Comparison of ENCODE assay signal across 20 cellular contexts in the genomic region with DNA sequence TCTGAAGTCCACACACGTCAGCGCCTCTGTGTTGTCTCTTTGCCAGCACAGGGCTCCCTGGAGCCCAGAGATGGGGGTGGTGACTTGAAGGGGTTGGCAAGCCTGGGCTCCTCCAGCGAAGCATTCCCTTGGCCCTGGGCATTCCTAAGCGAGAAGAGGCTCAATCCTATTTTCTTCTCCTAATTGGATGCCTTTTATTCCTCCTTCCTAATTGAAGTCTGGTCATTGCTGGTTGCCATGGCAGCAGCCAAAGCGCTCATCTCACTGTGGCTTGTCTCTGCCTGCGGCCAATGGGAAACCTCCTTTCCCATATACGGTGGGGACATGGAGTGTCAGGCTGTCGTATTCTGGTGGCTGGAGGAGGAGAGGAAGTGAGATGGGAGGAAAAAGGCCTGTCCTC. TPM values are rescaled to one million over a fixed set of nuclear protein-coding genes. Genes with fewer than 3 reads are reported as not detected.
A peak's percentile ranks its signal among the peaks of the same experiment; 100 is the strongest.
DNase-seq lines count a peak whose midpoint lies in the region; ATAC-seq and TF ChIP-seq lines count a peak whose summit lies in the region.
"Had no signal": no experiment of that assay in that cellular context is flagged by ENCODE, and none has a peak within 500 bp of the region (broad histone marks: within the 10 kb centered on the region; RNA-seq: fewer than 3 reads in every experiment).

No MANE protein-coding gene starts in this region.

- H3K27me3 ChIP-seq in testis, result no peaks in the 10 kb centered on the region
- H3K27me3 ChIP-seq: sigmoid colon had no signal

- H3K4me1 ChIP-seq in testis, result no peaks in the 10 kb centered on the region
- H3K4me1 ChIP-seq: sigmoid colon had no signal

- DNase-seq in NCI-H2227 (lab: John Stamatoyannopoulos, UW; ENCODE audit: unreplicated experiment) (peak; percentile 10), NCI-H2227 treated with DMSO at 0.1 percent for 48 hours (lab: John Stamatoyannopoulos, UW) (no peak), cerebellar cortex (ENCODE audit: low spot score) (peak; percentile 14), medulla oblongata (ENCODE audit: extremely low spot score) (peak; percentile 72), testis (peak; percentile 26)
- no peak for DNase-seq in activated naive CD4-positive, alpha-beta T cell (lab: John Stamatoyannopoulos, UW)
- no peak for DNase-seq in natural killer cell treated with Interleukin-12 subunit alpha and Interleukin-12 subunit beta and Interleukin-15 and Interleukin-18, amount 100 ng/mL, for 72 hours (ENCODE audit: low spot score)
- DNase-seq: 8988T; amniotic stem cell; CD4-positive, CD25-positive, alpha-beta regulatory T cell; DND-41; NCI-H187 treated with DMSO at 0.1 percent for 48 hours; NCI-H774; RPMI8226; sigmoid colon; stimulated activated CD4-positive, alpha-beta T cell treated with anti-CD3 and anti-CD28 coated beads, Interleukin-4, amount 100 ng/mL, for 1 hour; trophoblast cell had no signal

- H3K36me3 ChIP-seq in testis (ENCODE audit: low read depth, missing control alignments), result no peaks in the 10 kb centered on the region
- H3K36me3 ChIP-seq: sigmoid colon had no signal

- no peaks in the 10 kb centered on the region for H3K9me3 Mint-ChIP-seq in natural killer cell treated with Interleukin-12 subunit alpha and Interleukin-12 subunit beta and Interleukin-15 and Interleukin-18, amount 100 ng/mL, for 72 hours
- H3K9me3 Mint-ChIP-seq: T-helper 1 cell treated with Interleukin-12 subunit alpha and Interleukin-12 subunit beta and Interleukin-4 antibody, amounts not matched to agents 30 μg/mL and 1 μg/mL, for 36 hours had no signal

- WGBS in testis, 2 donors, result 63 to 66% methylated on average over 8 of the region's 8 CpGs

- TF ChIP-seq CTCF in testis (IDR thresholded peaks at IDR 0.05), result no peak

- no peak overlapping the region for H3K27ac ChIP-seq in testis
- H3K27ac ChIP-seq: sigmoid colon had no signal

- no peak for TF ChIP-seq POLR2A in testis (IDR thresholded peaks at IDR 0.05)

- ATAC-seq in natural killer cell treated with Interleukin-12 subunit alpha and Interleukin-12 subunit beta and Interleukin-15 and Interleukin-18, amount 100 ng/mL, for 72 hours, result no peak
- ATAC-seq in HG03460 (IDR thresholded peaks at IDR 0.05; ENCODE audit: unreplicated experiment), result no peak
- ATAC-seq: activated CD4-positive, CD25-positive, alpha-beta regulatory T cell treated with anti-CD3 and anti-CD28 coated beads, Interleukin-2, amount 50 U/mL, for 24 hours had no signal

- no peaks in the 10 kb centered on the region for H3K36me3 Mint-ChIP-seq in natural killer cell treated with Interleukin-12 subunit alpha and Interleukin-12 subunit beta and Interleukin-15 and Interleukin-18, amount 100 ng/mL, for 72 hours

- H3K27ac Mint-ChIP-seq in natural killer cell treated with Interleukin-12 subunit alpha and Interleukin-12 subunit beta and Interleukin-15 and Interleukin-18, amount 100 ng/mL, for 72 hours, result no peak overlapping the region
- H3K27ac Mint-ChIP-seq: T-helper 1 cell treated with Interleukin-12 subunit alpha and Interleukin-12 subunit beta and Interleukin-4 antibody, amounts not matched to agents 30 μg/mL and 1 μg/mL, for 36 hours had no signal

- H3K27me3 Mint-ChIP-seq in natural killer cell treated with Interleukin-12 subunit alpha and Interleukin-12 subunit beta and Interleukin-15 and Interleukin-18, amount 100 ng/mL, for 72 hours, result peaks cover 16 to 21% of the 10 kb centered on the region in 2 donors
- H3K27me3 Mint-ChIP-seq: CD4-positive, CD25-positive, alpha-beta regulatory T cell had no signal

- H3K4me3 Mint-ChIP-seq in natural killer cell treated with Interleukin-12 subunit alpha and Interleukin-12 subunit beta and Interleukin-15 and Interleukin-18, amount 100 ng/mL, for 72 hours, result no peak overlapping the region
- H3K4me3 Mint-ChIP-seq: CD4-positive, CD25-positive, alpha-beta regulatory T cell; T-helper 1 cell treated with Interleukin-12 subunit alpha and Interleukin-12 subunit beta and Interleukin-4 antibody, amounts not matched to agents 30 μg/mL and 1 μg/mL, for 36 hours had no signal

- no peak overlapping the region for H3K4me3 ChIP-seq in testis
- H3K4me3 ChIP-seq: sigmoid colon had no signal

- H3K4me1 Mint-ChIP-seq in natural killer cell treated with Interleukin-12 subunit alpha and Interleukin-12 subunit beta and Interleukin-15 and Interleukin-18, amount 100 ng/mL, for 72 hours (ENCODE audit: low read depth in 2 of 2), result no peaks in the 10 kb centered on the region

- intact Hi-C loops in testis (cut with DNase I; ENCODE audit: low total_unique reads), result no loop called here

- H3K9me3 ChIP-seq in testis, result no peaks in the 10 kb centered on the region
- H3K9me3 ChIP-seq: sigmoid colon had no signal

RNA-seq across cellular contexts. Expression of a gene that starts 52.3 kb away (rescaled TPM):
- total RNA-seq in testis, result 10 to 100 TPM; 73.3 to 83.4 TPM
- polyA plus RNA-seq in testis (ENCODE audit: insufficient read depth, low read depth, low replicate concordance), result 36.1 TPM
- 10 to 100 TPM; 84.9 to 88.6 TPM for total RNA-seq in natural killer cell treated with Interleukin-12 subunit alpha and Interleukin-12 subunit beta and Interleukin-15 and Interleukin-18, amount 100 ng/mL, for 72 hours

Comparison
In these comparisons a context has a peak if more than half of its experiments do, and no peak if none do; other contexts are left out.
1. DNase-seq: peak in NCI-H2227 (single experiment), cerebellar cortex (single experiment), medulla oblongata (single experiment) and testis (single experiment); none in NCI-H2227 treated with DMSO at 0.1 percent for 48 hours (single experiment), activated naive CD4-positive, alpha-beta T cell (0 of 4) and natural killer cell treated with Interleukin-12 subunit alpha and Interleukin-12 subunit beta and Interleukin-15 and Interleukin-18, amount 100 ng/mL, for 72 hours (single experiment).